Comparison of ENCODE assay signal across 1 cellular context in genomic region chr2:189580662-189581353, GRCh38.
TF ChIP-seq lines count a peak whose summit lies in the region.

Gene SLC40A1 (minus strand): TSS chr2:189580786. CDS start chr2:189580460, 326 bp downstream.

TF ChIP-seq in A549, 52 proteins besides CTCF, POLR2A, EP300 and RAD21 (continued from another document):
- TF ChIP-seq EHF (CRISPR knock-in tag; IDR thresholded peaks at IDR 0.05) (no peak), EHMT2 (IDR thresholded peaks at IDR 0.05; ENCODE audit: low read depth) (no peak), RNF2 (IDR thresholded peaks at IDR 0.05; ENCODE audit: borderline replicate concordance, low read depth) (peak; percentile 88; the same call in 1 of the 2 replicates), ESRRA (IDR thresholded peaks at IDR 0.05; ENCODE audit: borderline replicate concordance, low read length) (no peak), POLR2AphosphoS2 (conservative IDR thresholded peaks at IDR 0.05; ENCODE audit: low read length) (no peak), HEYL (CRISPR knock-in tag; IDR thresholded peaks at IDR 0.05) (no peak), PBX3 (IDR thresholded peaks at IDR 0.05) (no peak), ZNF302 (CRISPR knock-in tag; IDR thresholded peaks at IDR 0.05) (no peak)
